ENCODE assay signal across 1 cellular context in genomic region chr20:41693136-41693979, GRCh38.
A peak's percentile ranks its signal among the peaks of the same experiment; 100 is the strongest.
TF ChIP-seq lines count a peak whose summit lies in the region.

No MANE protein-coding gene starts in this region.

TF ChIP-seq in SK-N-SH, 30 proteins besides CTCF, POLR2A, EP300 and RAD21 (continued from another document):
- TF ChIP-seq ZBTB33 (IDR thresholded peaks at IDR 0.05; ENCODE audit: borderline replicate concordance, low read depth) (no peak), RXRA (IDR thresholded peaks at IDR 0.05; ENCODE audit: borderline replicate concordance, low read depth) (no peak), PBX3 (IDR thresholded peaks at IDR 0.05) (no peak), MEF2A (IDR thresholded peaks at IDR 0.05; ENCODE audit: borderline replicate concordance, low read depth) (no peak), RFX5 (IDR thresholded peaks at IDR 0.05; ENCODE audit: low read length) (no peak), MXI1 (IDR thresholded peaks at IDR 0.05; ENCODE audit: low read depth, low read length) (peak; percentile 58), IRF3 (IDR thresholded peaks at IDR 0.05; ENCODE audit: low read depth, low read length) (0 out of 2 replicates have a peak, but pooled peaks have one; percentile 3), GABPA (IDR thresholded peaks at IDR 0.05; ENCODE audit: low read depth) (peak; percentile 95), SMC3 (IDR thresholded peaks at IDR 0.05; ENCODE audit: low read depth, low read length) (no peak), JUND (IDR thresholded peaks at IDR 0.05) (no peak), SIN3A (IDR thresholded peaks at IDR 0.05; ENCODE audit: borderline replicate concordance, low read depth, low read length) (no peak), TCF12 (IDR thresholded peaks at IDR 0.05) (peak; percentile 29; the same call in 1 of the 2 replicates), USF2 (IDR thresholded peaks at IDR 0.05; ENCODE audit: borderline replicate concordance, low read depth, low read length) (no peak), FOXM1 (IDR thresholded peaks at IDR 0.05; ENCODE audit: low read depth) (no peak), TAF1 (IDR thresholded peaks at IDR 0.05; ENCODE audit: borderline replicate concordance, low read depth, low read length) (peak; percentile 73), NRF1 (IDR thresholded peaks at IDR 0.05; ENCODE audit: low read depth, low read length) (peak; percentile 40)
